Comparison of ENCODE assay signal across 30 cellular contexts in genomic region chr19:3975144-3975543, GRCh38. TPM values are rescaled to one million over a fixed set of nuclear protein-coding genes. Genes with fewer than 3 reads are reported as not detected.
A peak's percentile ranks its signal among the peaks of the same experiment; 100 is the strongest.
DNase-seq lines count a peak whose midpoint lies in the region; ATAC-seq and TF ChIP-seq lines count a peak whose summit lies in the region.
"Had no signal": no experiment of that assay in that cellular context is flagged by ENCODE, and none has a peak within 500 bp of the region (broad histone marks: within the 10 kb centered on the region; RNA-seq: fewer than 3 reads in every experiment).

No MANE protein-coding gene starts in this region.

- peaks cover 7 to 15% of the 10 kb centered on the region in 2 donors for H3K36me3 Mint-ChIP-seq in activated T-cell treated with anti-CD3 and anti-CD28 coated beads, Interleukin-2, amount 50 U/mL, for 72 hours (ENCODE audit: insufficient read depth in 2 of 2)

- peak; percentile 26 for TF ChIP-seq POLR2A in erythroblast (IDR thresholded peaks at IDR 0.05; ENCODE audit: low read length)
- TF ChIP-seq POLR2A in thyroid gland (IDR thresholded peaks at IDR 0.05), result no peak

- TF ChIP-seq CTCF in thyroid gland (IDR thresholded peaks at IDR 0.05), result no peak

- no peak overlapping the region for H3K27ac Mint-ChIP-seq in activated T-cell treated with anti-CD3 and anti-CD28 coated beads, Interleukin-2, amount 50 U/mL, for 72 hours
- H3K27ac Mint-ChIP-seq: activated CD4-positive, alpha-beta memory T cell treated with anti-CD3 and anti-CD28 coated beads, Interleukin-2, amount 10 ng/mL, durations not matched to agents 7 days and 5 days; B cell; CD8-positive, alpha-beta T cell; T-helper 2 cell treated with Interferon-gamma antibody and Interleukin-4, amounts not matched to agents 5 μg/mL and 100 μg/mL, for 36 hours had no signal

- H3K27ac ChIP-seq in thyroid gland, result no peak overlapping the region
- H3K27ac ChIP-seq: breast epithelium, HL-60, lower lobe of right lung, tibial artery had no signal

- no peak overlapping the region for H3K4me3 Mint-ChIP-seq in activated T-cell treated with anti-CD3 and anti-CD28 coated beads, Interleukin-2, amount 50 U/mL, for 72 hours
- H3K4me3 Mint-ChIP-seq: activated CD4-positive, alpha-beta memory T cell treated with anti-CD3 and anti-CD28 coated beads, Interleukin-2, amount 10 ng/mL, durations not matched to agents 7 days and 5 days; B cell; CD8-positive, alpha-beta T cell; naive thymus-derived CD4-positive, alpha-beta T cell; T-helper 2 cell treated with Interferon-gamma antibody and Interleukin-4, amounts not matched to agents 5 μg/mL and 100 μg/mL, for 36 hours had no signal

- peaks cover 14% of the 10 kb centered on the region for H3K4me1 Mint-ChIP-seq in activated T-cell treated with anti-CD3 and anti-CD28 coated beads, Interleukin-2, amount 50 U/mL, for 72 hours (ENCODE audit: low read depth)

- 87 to 90% methylated on average over 8 of the region's 8 CpGs for WGBS in thyroid gland, 2 donors

- no peaks in the 10 kb centered on the region for H3K27me3 Mint-ChIP-seq in activated T-cell treated with anti-CD3 and anti-CD28 coated beads, Interleukin-2, amount 50 U/mL, for 72 hours (ENCODE audit: low read depth)
- H3K27me3 Mint-ChIP-seq: activated CD4-positive, alpha-beta memory T cell treated with anti-CD3 and anti-CD28 coated beads, Interleukin-2, amount 10 ng/mL, durations not matched to agents 7 days and 5 days; B cell; naive thymus-derived CD4-positive, alpha-beta T cell; progenitor cell of endocrine pancreas had no signal

- no peak for ATAC-seq in activated T-cell treated with anti-CD3 and anti-CD28 coated beads, Interleukin-2, amount 50 U/mL, for 72 hours (replicated peaks in 1 of 2)
- ATAC-seq in HG02885 (IDR thresholded peaks at IDR 0.05; ENCODE audit: poor library complexity, unreplicated experiment), result no peak
- ATAC-seq: CD8-positive, alpha-beta T cell; gastroesophageal sphincter; lower lobe of right lung; naive thymus-derived CD4-positive, alpha-beta T cell; sciatic nerve had no signal

- peaks cover 50 to 52% of the 10 kb centered on the region in 2 donors for H3K36me3 ChIP-seq in thyroid gland

- no peaks in the 10 kb centered on the region for H3K9me3 Mint-ChIP-seq in activated T-cell treated with anti-CD3 and anti-CD28 coated beads, Interleukin-2, amount 50 U/mL, for 72 hours
- H3K9me3 Mint-ChIP-seq: activated CD4-positive, alpha-beta memory T cell treated with anti-CD3 and anti-CD28 coated beads, Interleukin-2, amount 10 ng/mL, durations not matched to agents 7 days and 5 days; CD8-positive, alpha-beta T cell; naive thymus-derived CD4-positive, alpha-beta T cell; T-helper 2 cell treated with Interferon-gamma antibody and Interleukin-4, amounts not matched to agents 5 μg/mL and 100 μg/mL, for 36 hours had no signal

- intact Hi-C loops in thyroid gland (cut with DNase I), result no loop called here

- H3K4me3 ChIP-seq in thyroid gland (replicated peaks in 1 of 3), result no peak overlapping the region
- H3K4me3 ChIP-seq: breast epithelium, gastroesophageal sphincter, lower lobe of right lung, tibial artery had no signal

- H3K4me1 ChIP-seq in thyroid gland, result peaks cover 0 to 3% of the 10 kb centered on the region in 2 donors
- H3K4me1 ChIP-seq: breast epithelium had no signal

- peak; percentile 23 for DNase-seq in activated T-cell treated with anti-CD3 and anti-CD28 coated beads, Interleukin-2, amount 50 U/mL, for 1 hour
- no peak for DNase-seq in activated T-cell treated with anti-CD3 and anti-CD28 coated beads, Interleukin-2, amount 50 U/mL, for 72 hours
- DNase-seq in ELF-1 (ENCODE audit: low read depth, low spot score) (peak; percentile 25), M059J (ENCODE audit: low read depth) (peak; percentile 26), erythroblast (lab: John Stamatoyannopoulos, UW) (no peak), thyroid gland (no peak), NCI-H82 (lab: John Stamatoyannopoulos, UW) (no peak)
- DNase-seq: ACHN; activated CD4-positive, alpha-beta memory T cell treated with anti-CD3 and anti-CD28 coated beads, Interleukin-2, amount 10 ng/mL, durations not matched to agents 7 days and 5 days; activated CD4-positive, alpha-beta T cell treated with anti-CD3 and anti-CD28 coated beads for 1 hour; activated naive CD4-positive, alpha-beta T cell treated with Interleukin-2 at 50 U/mL for 16 hours; amygdala; CD8-positive, alpha-beta T cell; hypothalamus; Karpas-422; lower lobe of right lung; NCI-H2107; SHP77; tibial artery had no signal

- no peaks in the 10 kb centered on the region for H3K9me3 ChIP-seq in thyroid gland
- H3K9me3 ChIP-seq: breast epithelium, gastroesophageal sphincter, lower lobe of right lung, tibial artery had no signal

- H3K27me3 ChIP-seq in thyroid gland, result no peaks in the 10 kb centered on the region
- H3K27me3 ChIP-seq: breast epithelium, gastroesophageal sphincter, tibial artery had no signal

RNA-seq across cellular contexts. Expression of gene DAPK3, which starts 4.2 kb away (rescaled TPM):
- total RNA-seq in activated T-cell treated with anti-CD3 and anti-CD28 coated beads, Interleukin-2, amount 50 U/mL, for 72 hours, result 10 to 100 TPM; 33.8 to 45.9 TPM
- total RNA-seq in M059J (2014; rRNA removed; shearing (Covaris generic)), result 76.7 and 148 TPM in 2 replicates
- total RNA-seq in thyroid gland, result 10 to 100 TPM; 29.6 to 61.7 (median 40.3) TPM

RNA-seq across cellular contexts. Expression of gene EEF2, which starts 10.1 kb away (rescaled TPM):
- 1,000 to 10,000 TPM; 3,876 to 4,058 TPM for total RNA-seq in activated T-cell treated with anti-CD3 and anti-CD28 coated beads, Interleukin-2, amount 50 U/mL, for 72 hours
- total RNA-seq in M059J (2014; rRNA removed; shearing (Covaris generic)), result 667 and 964 TPM in 2 replicates
- 1,000 to 10,000 TPM; 1,432 to 2,189 (median 1,729) TPM for total RNA-seq in thyroid gland

RNA-seq across cellular contexts. Expression of gene PIAS4, which starts 32.4 kb away (rescaled TPM):
- total RNA-seq in activated T-cell treated with anti-CD3 and anti-CD28 coated beads, Interleukin-2, amount 50 U/mL, for 72 hours, result 10 to 100 TPM; 33.4 TPM
- total RNA-seq in M059J (2014; rRNA removed; shearing (Covaris generic)), result 16.2 and 19.5 TPM in 2 replicates
- 10 to 100 TPM; 14.7 to 32.3 (median 16.0) TPM for total RNA-seq in thyroid gland

RNA-seq across cellular contexts. Expression of gene NMRK2, which starts 42.3 kb away (rescaled TPM):
- total RNA-seq in activated T-cell treated with anti-CD3 and anti-CD28 coated beads, Interleukin-2, amount 50 U/mL, for 72 hours, result not detected
- total RNA-seq in M059J (2014; rRNA removed; shearing (Covaris generic)), result not detected in 2 replicates
- not detected for total RNA-seq in thyroid gland
- total RNA-seq: activated CD4-positive, alpha-beta memory T cell treated with anti-CD3 and anti-CD28 coated beads, Interleukin-2, amount 10 ng/mL, durations not matched to agents 7 days and 5 days; B cell; CD8-positive, alpha-beta T cell; endothelial cell of umbilical vein; fibroblast of lung; lower lobe of right lung; naive thymus-derived CD4-positive, alpha-beta T cell; sciatic nerve had no signal

Comparison
In these comparisons a context has a peak if more than half of its experiments do, and no peak if none do; other contexts are left out.
1. DNase-seq: peak in activated T-cell treated with anti-CD3 and anti-CD28 coated beads, Interleukin-2, amount 50 U/mL, for 1 hour (single experiment), ELF-1 (single experiment) and M059J (single experiment); none in activated T-cell treated with anti-CD3 and anti-CD28 coated beads, Interleukin-2, amount 50 U/mL, for 72 hours (0 of 2), erythroblast (0 of 2), thyroid gland (0 of 2) and NCI-H82 (single experiment).